12 cellular contexts compared by ENCODE assay signal in the genomic region with DNA sequence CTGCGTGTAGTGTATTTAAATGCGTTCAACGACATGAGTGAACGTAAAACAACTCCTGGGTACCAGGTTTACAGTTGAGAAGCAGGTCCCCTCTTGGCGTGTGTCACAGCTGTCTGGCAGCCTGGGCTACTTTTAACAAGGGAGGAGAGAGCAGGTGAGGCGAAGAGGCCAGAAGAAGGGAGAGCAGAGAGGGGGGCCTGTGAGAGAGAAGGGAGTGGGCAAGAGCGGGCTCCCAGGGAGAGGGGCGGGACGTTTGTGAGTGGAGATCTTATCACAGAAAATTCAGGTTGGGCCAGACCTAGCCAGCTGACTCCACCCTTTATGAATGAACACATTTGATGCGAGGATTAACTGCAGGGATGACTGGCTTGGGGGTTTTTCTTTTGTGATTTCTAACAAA.
DNase-seq lines count a peak whose midpoint lies in the region; ATAC-seq lines count a peak whose summit lies in the region.
"Had no signal": no experiment of that assay in that cellular context is flagged by ENCODE, and none has a peak within 500 bp of the region (broad histone marks: within the 10 kb centered on the region; RNA-seq: fewer than 3 reads in every experiment).

No MANE protein-coding gene starts in this region.

- no peak for ATAC-seq in GM21526 (IDR thresholded peaks at IDR 0.05; ENCODE audit: low FRiP score, unreplicated experiment)

- DNase-seq in COLO668 (lab: John Stamatoyannopoulos, UW; ENCODE audit: unreplicated experiment) (peak; percentile 23), NCI-H1417 (lab: John Stamatoyannopoulos, UW) (peak; percentile 79 to 93 (median 81)), NCI-H774 (lab: John Stamatoyannopoulos, UW) (peak; percentile 53), mesenteric fat pad (ENCODE audit: low spot score) (peak; percentile 59), hippocampal formation (lab: John Stamatoyannopoulos, UW) (no peak), NCI-H1930 (lab: John Stamatoyannopoulos, UW) (no peak)
- DNase-seq in stimulated activated CD4-positive, alpha-beta T cell treated with anti-CD3 and anti-CD28 coated beads, Interleukin-12 subunit alpha, Interleukin-12 subunit beta, amount 100 ng/mL, for 4 hours = no peak
- DNase-seq: effector CD8-positive, alpha-beta T cell; NCI-H2029; right lobe of liver; stimulated activated CD4-positive, alpha-beta T cell treated with anti-CD3 and anti-CD28 coated beads, Interleukin-4, amount 100 ng/mL, for 1 hour had no signal

Comparison
In these comparisons a context has a peak if more than half of its experiments do, and no peak if none do; other contexts are left out.
1. DNase-seq: peak in COLO668 (single experiment), NCI-H1417 (3 of 3), NCI-H774 (single experiment) and mesenteric fat pad (single experiment); none in hippocampal formation (0 of 2), stimulated activated CD4-positive, alpha-beta T cell treated with anti-CD3 and anti-CD28 coated beads, Interleukin-12 subunit alpha, Interleukin-12 subunit beta, amount 100 ng/mL, for 4 hours (single experiment) and NCI-H1930 (0 of 2).